ENCODE assay signal across 1 cellular context in the genomic region with DNA sequence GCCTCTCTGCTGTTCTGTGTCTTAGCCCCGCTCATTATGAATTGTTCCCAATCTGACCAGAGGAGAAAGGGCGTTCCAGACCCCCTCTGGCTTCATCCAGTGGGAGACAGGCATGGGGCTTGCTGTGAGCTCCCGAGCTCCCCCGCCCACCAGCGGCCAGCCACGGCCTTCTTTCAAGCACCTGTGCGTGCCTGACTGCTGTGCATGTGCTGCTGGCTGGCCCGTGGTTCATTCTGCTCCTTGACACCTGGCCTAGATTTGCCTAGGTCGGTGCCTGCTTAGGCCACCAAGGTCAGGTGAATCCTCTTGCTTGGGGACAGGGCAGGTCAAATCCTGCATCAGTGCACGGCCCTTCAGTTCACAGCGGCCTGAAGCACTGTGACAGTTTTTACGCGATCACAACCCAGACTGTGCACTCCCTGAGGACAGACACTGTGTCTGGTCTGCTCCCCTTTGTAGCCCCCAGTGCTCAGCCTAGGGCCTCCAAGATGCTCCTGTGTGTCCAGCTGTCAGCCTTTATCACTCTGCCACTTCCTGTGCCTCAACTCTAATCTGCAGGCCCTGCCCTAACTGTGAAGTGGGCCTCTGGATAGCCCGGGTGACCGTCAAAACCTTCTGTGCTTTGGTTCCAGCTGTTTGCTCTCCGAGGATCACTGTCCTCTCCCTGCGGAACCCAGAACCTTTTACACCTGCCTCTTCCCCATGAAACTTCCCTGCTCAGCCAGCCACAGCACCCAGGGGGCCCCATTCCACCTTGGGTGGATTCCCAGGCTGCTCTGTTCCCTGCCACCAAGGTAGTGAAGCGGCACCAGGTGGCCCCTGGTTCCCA.
TF ChIP-seq lines count a peak whose summit lies in the region.

No MANE protein-coding gene starts in this region.

TF ChIP-seq in HepG2, 621 proteins besides CTCF, POLR2A, EP300 and RAD21 (continued from another document and continues in another):
- TF ChIP-seq, protein P1, sequence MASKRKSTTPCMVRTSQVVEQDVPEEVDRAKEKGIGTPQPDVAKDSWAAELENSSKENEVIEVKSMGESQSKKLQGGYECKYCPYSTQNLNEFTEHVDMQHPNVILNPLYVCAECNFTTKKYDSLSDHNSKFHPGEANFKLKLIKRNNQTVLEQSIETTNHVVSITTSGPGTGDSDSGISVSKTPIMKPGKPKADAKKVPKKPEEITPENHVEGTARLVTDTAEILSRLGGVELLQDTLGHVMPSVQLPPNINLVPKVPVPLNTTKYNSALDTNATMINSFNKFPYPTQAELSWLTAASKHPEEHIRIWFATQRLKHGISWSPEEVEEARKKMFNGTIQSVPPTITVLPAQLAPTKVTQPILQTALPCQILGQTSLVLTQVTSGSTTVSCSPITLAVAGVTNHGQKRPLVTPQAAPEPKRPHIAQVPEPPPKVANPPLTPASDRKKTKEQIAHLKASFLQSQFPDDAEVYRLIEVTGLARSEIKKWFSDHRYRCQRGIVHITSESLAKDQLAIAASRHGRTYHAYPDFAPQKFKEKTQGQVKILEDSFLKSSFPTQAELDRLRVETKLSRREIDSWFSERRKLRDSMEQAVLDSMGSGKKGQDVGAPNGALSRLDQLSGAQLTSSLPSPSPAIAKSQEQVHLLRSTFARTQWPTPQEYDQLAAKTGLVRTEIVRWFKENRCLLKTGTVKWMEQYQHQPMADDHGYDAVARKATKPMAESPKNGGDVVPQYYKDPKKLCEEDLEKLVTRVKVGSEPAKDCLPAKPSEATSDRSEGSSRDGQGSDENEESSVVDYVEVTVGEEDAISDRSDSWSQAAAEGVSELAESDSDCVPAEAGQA (IDR thresholded peaks at IDR 0.05; ENCODE audit: low read depth), result no peak
- TF ChIP-seq, protein P1 (CRISPR knock-in tag; IDR thresholded peaks at IDR 0.05; ENCODE audit: borderline replicate concordance), result no peak
- TF ChIP-seq, protein P2, sequence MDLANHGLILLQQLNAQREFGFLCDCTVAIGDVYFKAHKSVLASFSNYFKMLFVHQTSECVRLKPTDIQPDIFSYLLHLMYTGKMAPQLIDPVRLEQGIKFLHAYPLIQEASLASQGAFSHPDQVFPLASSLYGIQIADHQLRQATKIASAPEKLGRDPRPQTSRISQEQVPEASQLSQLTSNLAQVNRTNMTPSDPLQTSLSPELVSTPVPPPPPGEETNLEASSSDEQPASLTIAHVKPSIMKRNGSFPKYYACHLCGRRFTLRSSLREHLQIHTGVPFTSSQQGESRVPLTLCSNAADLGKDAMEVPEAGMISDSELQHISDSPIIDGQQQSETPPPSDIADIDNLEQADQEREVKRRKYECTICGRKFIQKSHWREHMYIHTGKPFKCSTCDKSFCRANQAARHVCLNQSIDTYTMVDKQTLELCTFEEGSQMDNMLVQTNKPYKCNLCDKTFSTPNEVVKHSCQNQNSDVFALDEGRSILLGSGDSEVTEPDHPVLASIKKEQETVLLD (CRISPR knock-in tag; IDR thresholded peaks at IDR 0.05; ENCODE audit: low read depth), result no peak
- TF ChIP-seq TOPORS (CRISPR knock-in tag; IDR thresholded peaks at IDR 0.05) (no peak), ZNF749 (CRISPR knock-in tag; IDR thresholded peaks at IDR 0.05; ENCODE audit: borderline replicate concordance) (0 out of 2 replicates have a peak, but pooled peaks have one; percentile 45), ZNF44 (CRISPR knock-in tag; IDR thresholded peaks at IDR 0.05) (peak; percentile 37; the same call in 1 of the 2 replicates), HNRNPK (IDR thresholded peaks at IDR 0.05; ENCODE audit: low read depth, low read length, poor library complexity, severe bottlenecking) (no peak), ZBTB21 (CRISPR knock-in tag; IDR thresholded peaks at IDR 0.05) (no peak), ARNT (IDR thresholded peaks at IDR 0.05) (no peak), SRY (CRISPR knock-in tag; IDR thresholded peaks at IDR 0.05) (no peak), ZNF274 (CRISPR knock-in tag; IDR thresholded peaks at IDR 0.05) (peak; percentile 74), HDAC6 (IDR thresholded peaks at IDR 0.05; ENCODE audit: low read depth, low read length) (no peak), NFIC (IDR thresholded peaks at IDR 0.05; ENCODE audit: low read length) (no peak; the same call in 1 of the 2 replicates), ZNF160 (CRISPR knock-in tag; IDR thresholded peaks at IDR 0.05) (0 out of 2 replicates have a peak, but pooled peaks have one; percentile 19), YY1 (IDR thresholded peaks at IDR 0.05; ENCODE audit: insufficient read depth, insufficient replicate concordance, low read depth, low read length) (no peak), POLR2AphosphoS2 (IDR thresholded peaks at IDR 0.05; ENCODE audit: low read depth, low read length) (no peak), ZNF383 (CRISPR knock-in tag; IDR thresholded peaks at IDR 0.05; ENCODE audit: borderline replicate concordance) (no peak), ZSCAN31 (CRISPR knock-in tag; IDR thresholded peaks at IDR 0.05; ENCODE audit: low read depth) (no peak), ZNF260 (CRISPR knock-in tag; IDR thresholded peaks at IDR 0.05; ENCODE audit: borderline replicate concordance, low read depth) (no peak), ZFP90 (CRISPR knock-in tag; IDR thresholded peaks at IDR 0.05; ENCODE audit: borderline replicate concordance) (0 out of 2 replicates have a peak, but pooled peaks have one; percentile 37), HNRNPH1 (optimal IDR thresholded peaks at IDR 0.05; ENCODE audit: low read depth, low read length) (no peak), MAFG (CRISPR knock-in tag; IDR thresholded peaks at IDR 0.05) (no peak)
- TF ChIP-seq, protein P3, sequence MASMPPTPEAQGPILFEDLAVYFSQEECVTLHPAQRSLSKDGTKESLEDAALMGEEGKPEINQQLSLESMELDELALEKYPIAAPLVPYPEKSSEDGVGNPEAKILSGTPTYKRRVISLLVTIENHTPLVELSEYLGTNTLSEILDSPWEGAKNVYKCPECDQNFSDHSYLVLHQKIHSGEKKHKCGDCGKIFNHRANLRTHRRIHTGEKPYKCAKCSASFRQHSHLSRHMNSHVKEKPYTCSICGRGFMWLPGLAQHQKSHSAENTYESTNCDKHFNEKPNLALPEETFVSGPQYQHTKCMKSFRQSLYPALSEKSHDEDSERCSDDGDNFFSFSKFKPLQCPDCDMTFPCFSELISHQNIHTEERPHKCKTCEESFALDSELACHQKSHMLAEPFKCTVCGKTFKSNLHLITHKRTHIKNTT (CRISPR knock-in tag; IDR thresholded peaks at IDR 0.05), result no peak
- TF ChIP-seq, protein P4, sequence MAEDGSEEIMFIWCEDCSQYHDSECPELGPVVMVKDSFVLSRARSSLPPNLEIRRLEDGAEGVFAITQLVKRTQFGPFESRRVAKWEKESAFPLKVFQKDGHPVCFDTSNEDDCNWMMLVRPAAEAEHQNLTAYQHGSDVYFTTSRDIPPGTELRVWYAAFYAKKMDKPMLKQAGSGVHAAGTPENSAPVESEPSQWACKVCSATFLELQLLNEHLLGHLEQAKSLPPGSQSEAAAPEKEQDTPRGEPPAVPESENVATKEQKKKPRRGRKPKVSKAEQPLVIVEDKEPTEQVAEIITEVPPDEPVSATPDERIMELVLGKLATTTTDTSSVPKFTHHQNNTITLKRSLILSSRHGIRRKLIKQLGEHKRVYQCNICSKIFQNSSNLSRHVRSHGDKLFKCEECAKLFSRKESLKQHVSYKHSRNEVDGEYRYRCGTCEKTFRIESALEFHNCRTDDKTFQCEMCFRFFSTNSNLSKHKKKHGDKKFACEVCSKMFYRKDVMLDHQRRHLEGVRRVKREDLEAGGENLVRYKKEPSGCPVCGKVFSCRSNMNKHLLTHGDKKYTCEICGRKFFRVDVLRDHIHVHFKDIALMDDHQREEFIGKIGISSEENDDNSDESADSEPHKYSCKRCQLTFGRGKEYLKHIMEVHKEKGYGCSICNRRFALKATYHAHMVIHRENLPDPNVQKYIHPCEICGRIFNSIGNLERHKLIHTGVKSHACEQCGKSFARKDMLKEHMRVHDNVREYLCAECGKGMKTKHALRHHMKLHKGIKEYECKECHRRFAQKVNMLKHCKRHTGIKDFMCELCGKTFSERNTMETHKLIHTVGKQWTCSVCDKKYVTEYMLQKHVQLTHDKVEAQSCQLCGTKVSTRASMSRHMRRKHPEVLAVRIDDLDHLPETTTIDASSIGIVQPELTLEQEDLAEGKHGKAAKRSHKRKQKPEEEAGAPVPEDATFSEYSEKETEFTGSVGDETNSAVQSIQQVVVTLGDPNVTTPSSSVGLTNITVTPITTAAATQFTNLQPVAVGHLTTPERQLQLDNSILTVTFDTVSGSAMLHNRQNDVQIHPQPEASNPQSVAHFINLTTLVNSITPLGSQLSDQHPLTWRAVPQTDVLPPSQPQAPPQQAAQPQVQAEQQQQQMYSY (CRISPR knock-in tag; IDR thresholded peaks at IDR 0.05), result no peak
- TF ChIP-seq, protein P5, sequence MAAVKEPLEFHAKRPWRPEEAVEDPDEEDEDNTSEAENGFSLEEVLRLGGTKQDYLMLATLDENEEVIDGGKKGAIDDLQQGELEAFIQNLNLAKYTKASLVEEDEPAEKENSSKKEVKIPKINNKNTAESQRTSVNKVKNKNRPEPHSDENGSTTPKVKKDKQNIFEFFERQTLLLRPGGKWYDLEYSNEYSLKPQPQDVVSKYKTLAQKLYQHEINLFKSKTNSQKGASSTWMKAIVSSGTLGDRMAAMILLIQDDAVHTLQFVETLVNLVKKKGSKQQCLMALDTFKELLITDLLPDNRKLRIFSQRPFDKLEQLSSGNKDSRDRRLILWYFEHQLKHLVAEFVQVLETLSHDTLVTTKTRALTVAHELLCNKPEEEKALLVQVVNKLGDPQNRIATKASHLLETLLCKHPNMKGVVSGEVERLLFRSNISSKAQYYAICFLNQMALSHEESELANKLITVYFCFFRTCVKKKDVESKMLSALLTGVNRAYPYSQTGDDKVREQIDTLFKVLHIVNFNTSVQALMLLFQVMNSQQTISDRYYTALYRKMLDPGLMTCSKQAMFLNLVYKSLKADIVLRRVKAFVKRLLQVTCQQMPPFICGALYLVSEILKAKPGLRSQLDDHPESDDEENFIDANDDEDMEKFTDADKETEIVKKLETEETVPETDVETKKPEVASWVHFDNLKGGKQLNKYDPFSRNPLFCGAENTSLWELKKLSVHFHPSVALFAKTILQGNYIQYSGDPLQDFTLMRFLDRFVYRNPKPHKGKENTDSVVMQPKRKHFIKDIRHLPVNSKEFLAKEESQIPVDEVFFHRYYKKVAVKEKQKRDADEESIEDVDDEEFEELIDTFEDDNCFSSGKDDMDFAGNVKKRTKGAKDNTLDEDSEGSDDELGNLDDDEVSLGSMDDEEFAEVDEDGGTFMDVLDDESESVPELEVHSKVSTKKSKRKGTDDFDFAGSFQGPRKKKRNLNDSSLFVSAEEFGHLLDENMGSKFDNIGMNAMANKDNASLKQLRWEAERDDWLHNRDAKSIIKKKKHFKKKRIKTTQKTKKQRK (IDR thresholded peaks at IDR 0.05; ENCODE audit: low read length), result no peak
- TF ChIP-seq, protein P6, sequence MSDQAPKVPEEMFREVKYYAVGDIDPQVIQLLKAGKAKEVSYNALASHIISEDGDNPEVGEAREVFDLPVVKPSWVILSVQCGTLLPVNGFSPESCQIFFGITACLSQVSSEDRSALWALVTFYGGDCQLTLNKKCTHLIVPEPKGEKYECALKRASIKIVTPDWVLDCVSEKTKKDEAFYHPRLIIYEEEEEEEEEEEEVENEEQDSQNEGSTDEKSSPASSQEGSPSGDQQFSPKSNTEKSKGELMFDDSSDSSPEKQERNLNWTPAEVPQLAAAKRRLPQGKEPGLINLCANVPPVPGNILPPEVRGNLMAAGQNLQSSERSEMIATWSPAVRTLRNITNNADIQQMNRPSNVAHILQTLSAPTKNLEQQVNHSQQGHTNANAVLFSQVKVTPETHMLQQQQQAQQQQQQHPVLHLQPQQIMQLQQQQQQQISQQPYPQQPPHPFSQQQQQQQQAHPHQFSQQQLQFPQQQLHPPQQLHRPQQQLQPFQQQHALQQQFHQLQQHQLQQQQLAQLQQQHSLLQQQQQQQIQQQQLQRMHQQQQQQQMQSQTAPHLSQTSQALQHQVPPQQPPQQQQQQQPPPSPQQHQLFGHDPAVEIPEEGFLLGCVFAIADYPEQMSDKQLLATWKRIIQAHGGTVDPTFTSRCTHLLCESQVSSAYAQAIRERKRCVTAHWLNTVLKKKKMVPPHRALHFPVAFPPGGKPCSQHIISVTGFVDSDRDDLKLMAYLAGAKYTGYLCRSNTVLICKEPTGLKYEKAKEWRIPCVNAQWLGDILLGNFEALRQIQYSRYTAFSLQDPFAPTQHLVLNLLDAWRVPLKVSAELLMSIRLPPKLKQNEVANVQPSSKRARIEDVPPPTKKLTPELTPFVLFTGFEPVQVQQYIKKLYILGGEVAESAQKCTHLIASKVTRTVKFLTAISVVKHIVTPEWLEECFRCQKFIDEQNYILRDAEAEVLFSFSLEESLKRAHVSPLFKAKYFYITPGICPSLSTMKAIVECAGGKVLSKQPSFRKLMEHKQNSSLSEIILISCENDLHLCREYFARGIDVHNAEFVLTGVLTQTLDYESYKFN (CRISPR knock-in tag; conservative IDR thresholded peaks at IDR 0.05), result no peak; the same call in 1 of the 2 replicates
